In genomic region chr4:7770675-7771050, GRCh38 we compare ENCODE assay signal across 15 cellular contexts.
A peak's percentile ranks its signal among the peaks of the same experiment; 100 is the strongest.
DNase-seq lines count a peak whose midpoint lies in the region; ATAC-seq and TF ChIP-seq lines count a peak whose summit lies in the region.
"Had no signal": no experiment of that assay in that cellular context is flagged by ENCODE, and none has a peak within 500 bp of the region (broad histone marks: within the 10 kb centered on the region; RNA-seq: fewer than 3 reads in every experiment).

No MANE protein-coding gene starts in this region.

- H3K36me3 ChIP-seq in CD4-positive, alpha-beta memory T cell (ENCODE audit: insufficient read depth, low read length), result peaks cover 4% of the 10 kb centered on the region

- no peaks in the 10 kb centered on the region for H3K9me3 ChIP-seq in AG04450 (ENCODE audit: control insufficient read depth, insufficient read depth, low read length)
- H3K9me3 ChIP-seq in CD4-positive, alpha-beta memory T cell (ENCODE audit: control insufficient read depth in 1 of 2, low read length in 2 of 2), result no peaks in the 10 kb centered on the region
- H3K9me3 ChIP-seq: pancreas, SJCRH30, tibial nerve had no signal

- H3K9me3 Mint-ChIP-seq in CD4-positive, alpha-beta memory T cell, result no peaks in the 10 kb centered on the region
- no peaks in the 10 kb centered on the region for H3K9me3 Mint-ChIP-seq in activated CD4-positive, alpha-beta memory T cell treated with anti-CD3 and anti-CD28 coated beads, Interleukin-2, amount 10 ng/mL, durations not matched to agents 7 days and 5 days

- TF ChIP-seq CTCF in AG04450 (IDR thresholded peaks at IDR 0.05; ENCODE audit: low read depth, low read length), result no peak

- CTCF ChIA-PET in AG04450 (lab: Charles Lee), result interaction anchor here (0.6 to 1.9 kb wide), 7 partner anchors 9 to 218 kb away, joined by 3 to 10 read pairs (median 4); no protein-coding TSS in a partner anchor
- CTCF ChIA-PET in CD4-positive, alpha-beta memory T cell (lab: Charles Lee; ENCODE audit: partially characterized antibody), result interaction anchor here (0.7 to 1.5 kb wide), 3 partner anchors 19 to 218 kb away, joined by 3 to 4 read pairs (median 4); no protein-coding TSS in a partner anchor
- CTCF ChIA-PET in activated CD4-positive, alpha-beta memory T cell treated with anti-CD3 and anti-CD28 coated beads, Interleukin-2, amount 10 ng/mL, durations not matched to agents 7 days and 5 days (lab: Charles Lee), result interaction anchor here (4.9 kb wide), 1 partner anchor 32 kb away, joined by 21 read pairs; no protein-coding TSS in a partner anchor

- peak overlapping the region in 7 of 8 donors; percentile 47 to 85 (median 70) for H3K4me3 Mint-ChIP-seq in CD4-positive, alpha-beta memory T cell
- H3K4me3 Mint-ChIP-seq in activated CD4-positive, alpha-beta memory T cell treated with anti-CD3 and anti-CD28 coated beads, Interleukin-2, amount 10 ng/mL, durations not matched to agents 7 days and 5 days, result peak overlapping the region; percentile 25

- intact Hi-C loops in CD4-positive, alpha-beta memory T cell (cut with micrococcal nuclease), result loop anchor here (1.0 kb wide), 1 partner anchor 32 kb away; no protein-coding TSS in a partner anchor

- no peak overlapping the region for H3K4me3 ChIP-seq in AG04450 (ENCODE audit: low read depth, low read length)
- H3K4me3 ChIP-seq in CD4-positive, alpha-beta memory T cell (ENCODE audit: low read length in 2 of 2), result no peak overlapping the region
- H3K4me3 ChIP-seq: pancreas, SJCRH30, tibial nerve had no signal

- peak overlapping the region; percentile 11 for H3K27ac ChIP-seq in AG04450 (ENCODE audit: low read depth, low read length)
- H3K27ac ChIP-seq in CD4-positive, alpha-beta memory T cell (ENCODE audit: low read depth, low read length), result peak overlapping the region; percentile 5
- H3K27ac ChIP-seq: pancreas, SJCRH30, tibial nerve had no signal

- H3K27me3 ChIP-seq in AG04450 (ENCODE audit: control insufficient read depth, insufficient read depth, low read length), result no peaks in the 10 kb centered on the region
- H3K27me3 ChIP-seq in CD4-positive, alpha-beta memory T cell (ENCODE audit: insufficient read depth, low read length), result no peaks in the 10 kb centered on the region
- H3K27me3 ChIP-seq: pancreas, SJCRH30, tibial nerve had no signal

- peaks cover 18% of the 10 kb centered on the region for H3K4me1 ChIP-seq in CD4-positive, alpha-beta memory T cell (ENCODE audit: insufficient read depth, low read length)
- H3K4me1 ChIP-seq: pancreas, SJCRH30 had no signal

- DNase-seq in AG04450 (ENCODE audit: low read depth, low spot score) (no peak), mesenteric fat pad (ENCODE audit: low spot score) (peak; percentile 60), HuH-7 (ENCODE audit: low spot score) (no peak), NCI-H82 (lab: John Stamatoyannopoulos, UW) (no peak)
- DNase-seq in CD4-positive, alpha-beta memory T cell, result no peak
- no peak for DNase-seq in activated CD4-positive, alpha-beta memory T cell treated with anti-CD3 and anti-CD28 coated beads, Interleukin-2, amount 10 ng/mL, durations not matched to agents 7 days and 5 days
- DNase-seq: DMS79 treated with DMSO at 0.1 percent for 48 hours; effector CD4-positive, alpha-beta T cell; kidney; NCI-H2029; pancreas had no signal

- ATAC-seq in HG02840 (IDR thresholded peaks at IDR 0.05; ENCODE audit: low FRiP score, unreplicated experiment), result no peak
- no peak for ATAC-seq in HG02884 (IDR thresholded peaks at IDR 0.05; ENCODE audit: unreplicated experiment)

- H3K4me1 Mint-ChIP-seq in CD4-positive, alpha-beta memory T cell, result peaks cover 17 to 39% (median 31%) of the 10 kb centered on the region in 4 donors
- H3K4me1 Mint-ChIP-seq in activated CD4-positive, alpha-beta memory T cell treated with anti-CD3 and anti-CD28 coated beads, Interleukin-2, amount 10 ng/mL, durations not matched to agents 7 days and 5 days, result peaks cover 25% of the 10 kb centered on the region

- H3K36me3 Mint-ChIP-seq in CD4-positive, alpha-beta memory T cell, result peaks cover 50 to 66% of the 10 kb centered on the region in 2 donors
- no peaks in the 10 kb centered on the region for H3K36me3 Mint-ChIP-seq in activated CD4-positive, alpha-beta memory T cell treated with anti-CD3 and anti-CD28 coated beads, Interleukin-2, amount 10 ng/mL, durations not matched to agents 7 days and 5 days (ENCODE audit: low read depth)

- H3K27ac Mint-ChIP-seq in CD4-positive, alpha-beta memory T cell, result peak overlapping the region; percentile 39 to 92 (median 85)
- H3K27ac Mint-ChIP-seq in activated CD4-positive, alpha-beta memory T cell treated with anti-CD3 and anti-CD28 coated beads, Interleukin-2, amount 10 ng/mL, durations not matched to agents 7 days and 5 days, result peak overlapping the region; percentile 58

- no peaks in the 10 kb centered on the region for H3K27me3 Mint-ChIP-seq in CD4-positive, alpha-beta memory T cell
- no peaks in the 10 kb centered on the region for H3K27me3 Mint-ChIP-seq in activated CD4-positive, alpha-beta memory T cell treated with anti-CD3 and anti-CD28 coated beads, Interleukin-2, amount 10 ng/mL, durations not matched to agents 7 days and 5 days

- POLR2A ChIA-PET in AG04450 (lab: Yijun Ruan, JAX), result no interaction called here
- POLR2A ChIA-PET in CD4-positive, alpha-beta memory T cell (lab: Charles Lee; ENCODE audit: partially characterized antibody), result no interaction called here
- POLR2A ChIA-PET in activated CD4-positive, alpha-beta memory T cell treated with anti-CD3 and anti-CD28 coated beads, Interleukin-2, amount 10 ng/mL, durations not matched to agents 7 days and 5 days (lab: Charles Lee), result interaction anchor here (1.5 kb wide), 1 partner anchor 11 kb away, joined by 5 read pairs; no protein-coding TSS in a partner anchor
